18 cellular contexts compared by ENCODE assay signal in the genomic region with DNA sequence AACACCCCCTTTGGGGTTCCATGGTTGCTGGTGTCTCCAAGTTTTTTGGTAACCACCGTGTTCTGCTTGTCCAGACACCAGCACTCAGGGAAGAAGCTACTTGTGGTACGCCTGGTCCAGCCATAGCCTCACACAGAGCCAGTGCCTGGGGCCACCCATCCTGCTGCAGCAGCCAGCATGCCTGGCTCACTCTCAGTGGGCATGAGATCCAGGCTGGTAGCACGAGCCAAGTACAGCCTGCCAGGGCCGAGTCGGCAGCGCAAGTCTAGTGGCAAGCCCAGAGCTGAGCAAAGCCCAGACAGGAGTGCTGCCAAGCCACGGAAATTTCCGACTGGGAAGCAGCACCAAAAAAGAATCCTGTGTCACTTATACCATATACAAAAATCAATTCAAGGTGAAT. TPM values are rescaled to one million over a fixed set of nuclear protein-coding genes. Genes with fewer than 3 reads are reported as not detected.
DNase-seq lines count a peak whose midpoint lies in the region; ATAC-seq lines count a peak whose summit lies in the region.
"Had no signal": no experiment of that assay in that cellular context is flagged by ENCODE, and none has a peak within 500 bp of the region (broad histone marks: within the 10 kb centered on the region; RNA-seq: fewer than 3 reads in every experiment).

No MANE protein-coding gene starts in this region.

- H3K36me3 ChIP-seq in effector memory CD4-positive, alpha-beta T cell (ENCODE audit: control insufficient read depth, insufficient read depth, low read length): no peaks in the 10 kb centered on the region
- H3K36me3 ChIP-seq: BE2C, neural progenitor cell, transverse colon had no signal

- peak; percentile 70 to 85 for DNase-seq in NCI-H446 (lab: John Stamatoyannopoulos, UW)
- DNase-seq in fibroblast of gingiva (ENCODE audit: low read depth): peak; percentile 54
- DNase-seq in left lobe of liver (ENCODE audit: low spot score): no peak
- peak; percentile 15 for DNase-seq in stromal cell of bone marrow (ENCODE audit: low read depth)
- no peak for DNase-seq in effector memory CD4-positive, alpha-beta T cell
- no peak for DNase-seq in NCI-H1694 (lab: John Stamatoyannopoulos, UW)
- no peak for DNase-seq in D341Med (ENCODE audit: low spot score)
- DNase-seq: activated CD8-positive, alpha-beta memory T cell treated with anti-CD3 and anti-CD28 coated beads, Interleukin-2, amount 10 ng/mL, durations not matched to agents 7 days and 5 days; BE2C; mucosa of descending colon; NCI-H1930; NCI-H510A; retina; RPMI8226; transverse colon had no signal

- H3K4me3 ChIP-seq in effector memory CD4-positive, alpha-beta T cell (ENCODE audit: insufficient read depth, low read depth, low read length, poor library complexity, severe bottlenecking): no peak overlapping the region
- H3K4me3 ChIP-seq: mucosa of descending colon, neural progenitor cell, transverse colon had no signal

- no peaks in the 10 kb centered on the region for H3K9me3 ChIP-seq in effector memory CD4-positive, alpha-beta T cell (ENCODE audit: control insufficient read depth, low read length)
- H3K9me3 ChIP-seq: BE2C, mucosa of descending colon, transverse colon had no signal

- ATAC-seq in left lobe of liver: peak; percentile 62
- no peak for ATAC-seq in HG02970 (IDR thresholded peaks at IDR 0.05; ENCODE audit: low FRiP score, unreplicated experiment)
- ATAC-seq: activated CD8-positive, alpha-beta memory T cell treated with anti-CD3 and anti-CD28 coated beads, Interleukin-2, amount 10 ng/mL, durations not matched to agents 7 days and 5 days; mucosa of descending colon; stimulated activated memory B cell treated with anti-CD40 and anti-IgM and Interleukin-4, amounts not matched to agents 10 μg/mL and 1 μg/mL and 100 μg/mL, for 72 hours had no signal

- H3K27ac ChIP-seq in effector memory CD4-positive, alpha-beta T cell (ENCODE audit: insufficient read depth, low read length, poor library complexity, severe bottlenecking): no peak overlapping the region
- H3K27ac ChIP-seq: neural progenitor cell, transverse colon had no signal

- no peaks in the 10 kb centered on the region for H3K27me3 ChIP-seq in effector memory CD4-positive, alpha-beta T cell (replicated peaks; ENCODE audit: control insufficient read depth, insufficient read depth, low read length, poor library complexity, severe bottlenecking)
- H3K27me3 ChIP-seq: BE2C, neural progenitor cell, transverse colon had no signal

- H3K4me1 ChIP-seq in effector memory CD4-positive, alpha-beta T cell (ENCODE audit: control insufficient read depth, insufficient read depth, low read length, poor library complexity, severe bottlenecking): no peaks in the 10 kb centered on the region
- H3K4me1 ChIP-seq: BE2C, transverse colon had no signal

RNA-seq across cellular contexts. Expression of gene FBXL17, which starts 36.3 kb away (rescaled TPM):
- total RNA-seq in left lobe of liver: 9.6 TPM

Comparison
In these comparisons a context has a peak if more than half of its experiments do, and no peak if none do; other contexts are left out.
1. DNase-seq: peak in NCI-H446 (2 of 2), fibroblast of gingiva (single experiment) and stromal cell of bone marrow (single experiment); none in left lobe of liver (single experiment), effector memory CD4-positive, alpha-beta T cell (0 of 3), NCI-H1694 (single experiment) and D341Med (single experiment).